ENCODE assay signal across 12 cellular contexts in genomic region chr5:154385236-154385512, GRCh38.
DNase-seq lines count a peak whose midpoint lies in the region; ATAC-seq and TF ChIP-seq lines count a peak whose summit lies in the region.
"Had no signal": no experiment of that assay in that cellular context is flagged by ENCODE, and none has a peak within 500 bp of the region (broad histone marks: within the 10 kb centered on the region; RNA-seq: fewer than 3 reads in every experiment).

No MANE protein-coding gene starts in this region.

- no peak for TF ChIP-seq CTCF in CD8-positive, alpha-beta T cell (IDR thresholded peaks at IDR 0.05)
- TF ChIP-seq CTCF in mammary epithelial cell (conservative IDR thresholded peaks at IDR 0.05 in 1 of 2, IDR thresholded peaks at IDR 0.05 in 1 of 2; ENCODE audit: extremely low read depth in 1 of 2, insufficient read depth in 1 of 2, low read depth in 1 of 2, low read length in 2 of 2) (no peak), gastroesophageal sphincter (IDR thresholded peaks at IDR 0.05) (no peak), osteoblast (IDR thresholded peaks at IDR 0.05; ENCODE audit: extremely low read depth, low read depth, low read length) (no peak)

- peak overlapping the region; percentile 47 for H3K27ac ChIP-seq in CD8-positive, alpha-beta T cell (ENCODE audit: low read depth, low read length)
- H3K27ac ChIP-seq in mammary epithelial cell (ENCODE audit: insufficient read depth, low read depth, low read length) (no peak overlapping the region), gastroesophageal sphincter (no peak overlapping the region), osteoblast (ENCODE audit: low read depth, low read length) (no peak overlapping the region)
- H3K27ac ChIP-seq: pancreas had no signal

- POLR2A ChIA-PET in CD8-positive, alpha-beta T cell (lab: Charles Lee) = no interaction called here

- CTCF ChIA-PET in CD8-positive, alpha-beta T cell (lab: Charles Lee) = interaction anchor here (1.1 to 1.5 kb wide), 2 partner anchors 20 to 312 kb away, joined by 3 to 4 read pairs; no protein-coding TSS in a partner anchor
- CTCF ChIA-PET in mammary epithelial cell (lab: Charles Lee; ENCODE audit: low non-redundant PET) = no interaction called here

- TF ChIP-seq EP300 in gastroesophageal sphincter (IDR thresholded peaks at IDR 0.05) = no peak

- WGBS in mammary epithelial cell (ENCODE audit: low coverage, missing lambda C conversion rate) = 93% methylated on average over 2 of the region's 8 CpGs
- 20 to 62% methylated on average over 1 to 8 of the region's 8 CpGs for WGBS in gastroesophageal sphincter (ENCODE audit: low coverage in 1 of 2), 2 donors

- no peak overlapping the region for H3K9ac ChIP-seq in mammary epithelial cell (ENCODE audit: insufficient read depth, low read length)

- intact Hi-C loops in CD8-positive, alpha-beta T cell (cut with DNase I, micrococcal nuclease) = no loop called here
- intact Hi-C loops in mammary epithelial cell (cut with micrococcal nuclease) = no loop called here

- BruUV-seq in mammary epithelial cell (replicated peaks; lab: Mats Ljungman, UMichigan) = no TSS peak

- H4K20me1 ChIP-seq in mammary epithelial cell (ENCODE audit: insufficient read depth, low read length) (no peaks in the 10 kb centered on the region), osteoblast (ENCODE audit: insufficient read depth, low read length) (no peaks in the 10 kb centered on the region)

- H3K9me3 ChIP-seq in CD8-positive, alpha-beta T cell (ENCODE audit: low read length) = no peaks in the 10 kb centered on the region
- no peaks in the 10 kb centered on the region for H3K9me3 ChIP-seq in mammary epithelial cell (replicated peaks; ENCODE audit: insufficient read depth, low read length)
- H3K9me3 ChIP-seq in gastroesophageal sphincter = no peaks in the 10 kb centered on the region
- no peaks in the 10 kb centered on the region for H3K9me3 ChIP-seq in osteoblast (ENCODE audit: low read depth, low read length)
- H3K9me3 ChIP-seq: pancreas had no signal

- H2AFZ ChIP-seq in mammary epithelial cell (ENCODE audit: low read depth, low read length) (no peak overlapping the region), osteoblast (ENCODE audit: low read length) (no peak overlapping the region)

- dilution Hi-C loops in mammary epithelial cell (cut with HindIII; ENCODE audit: low sequenced_read_pairs) = no loop called here

- H3K4me2 ChIP-seq in mammary epithelial cell (ENCODE audit: insufficient read depth, low read depth, low read length) = no peak overlapping the region
- H3K4me2 ChIP-seq in osteoblast (ENCODE audit: insufficient read depth, low read length) = no peak overlapping the region

- H3K27me3 ChIP-seq in CD8-positive, alpha-beta T cell (ENCODE audit: insufficient read depth, low read length) = no peaks in the 10 kb centered on the region
- H3K27me3 ChIP-seq in mammary epithelial cell (ENCODE audit: insufficient read depth, low read length) (no peaks in the 10 kb centered on the region), gastroesophageal sphincter (no peaks in the 10 kb centered on the region), osteoblast (ENCODE audit: insufficient read depth, low read length) (no peaks in the 10 kb centered on the region)
- H3K27me3 ChIP-seq: pancreas had no signal

- H3K4me1 Mint-ChIP-seq in CD8-positive, alpha-beta T cell (ENCODE audit: low read depth) = peaks cover 20% of the 10 kb centered on the region
- H3K4me1 Mint-ChIP-seq in naive B cell = peaks cover 37 to 41% (median 40%) of the 10 kb centered on the region in 3 donors

- no peaks in the 10 kb centered on the region for H3K27me3 Mint-ChIP-seq in CD8-positive, alpha-beta T cell (ENCODE audit: low read depth)
- no peaks in the 10 kb centered on the region for H3K27me3 Mint-ChIP-seq in naive B cell

- in situ Hi-C loops in mammary epithelial cell (cut with MboI; ENCODE audit: low sequenced_read_pairs in 2 of 2) = no loop called here

- peak overlapping the region; percentile 3 for H3K4me3 Mint-ChIP-seq in CD8-positive, alpha-beta T cell
- peak overlapping the region; percentile 57 to 92 (median 82) for H3K4me3 Mint-ChIP-seq in naive B cell

- peaks cover 55% of the 10 kb centered on the region for H3K36me3 Mint-ChIP-seq in CD8-positive, alpha-beta T cell
- H3K36me3 Mint-ChIP-seq in naive B cell = peaks cover 11 to 13% of the 10 kb centered on the region in 2 donors

- peak overlapping the region; percentile 91 for H3K27ac Mint-ChIP-seq in CD8-positive, alpha-beta T cell
- peak overlapping the region; percentile 94 to 100 (median 98) for H3K27ac Mint-ChIP-seq in naive B cell

- peak; percentile 71 for ATAC-seq in CD8-positive, alpha-beta T cell
- ATAC-seq in GM18870 (IDR thresholded peaks at IDR 0.05; ENCODE audit: unreplicated experiment) (peak; percentile 7), naive B cell (ENCODE audit: low read depth in 2 of 2) (peak; percentile 75 to 78), gastroesophageal sphincter (no peak)

- peaks cover 18% of the 10 kb centered on the region for H3K4me1 ChIP-seq in CD8-positive, alpha-beta T cell (ENCODE audit: insufficient read depth, low read length)
- H3K4me1 ChIP-seq in mammary epithelial cell (ENCODE audit: insufficient read depth, low read length) (no peaks in the 10 kb centered on the region), gastroesophageal sphincter (peaks cover 0 to under 1% (median 0%) of the 10 kb centered on the region in 3 donors), osteoblast (ENCODE audit: insufficient read depth, low read length) (no peaks in the 10 kb centered on the region)

- no peaks in the 10 kb centered on the region for H3K9me3 Mint-ChIP-seq in CD8-positive, alpha-beta T cell
- H3K9me3 Mint-ChIP-seq in naive B cell = peaks cover 0 to 5% (median 0%) of the 10 kb centered on the region in 7 donors

- TF ChIP-seq POLR2A in gastroesophageal sphincter (IDR thresholded peaks at IDR 0.05) = no peak

- no peak overlapping the region for H3K4me3 ChIP-seq in CD8-positive, alpha-beta T cell (ENCODE audit: low read depth, low read length)
- H3K4me3 ChIP-seq in mammary epithelial cell (replicated peaks in 1 of 3; ENCODE audit: insufficient read depth in 1 of 3, low read depth in 2 of 3, low read length in 3 of 3) = no peak overlapping the region
- no peak overlapping the region for H3K4me3 ChIP-seq in gastroesophageal sphincter
- H3K4me3 ChIP-seq in osteoblast (ENCODE audit: insufficient read depth, low read length) = no peak overlapping the region
- H3K4me3 ChIP-seq: pancreas had no signal

- peaks cover 8% of the 10 kb centered on the region for H3K36me3 ChIP-seq in CD8-positive, alpha-beta T cell (ENCODE audit: insufficient read depth, low read length)
- H3K36me3 ChIP-seq in mammary epithelial cell (ENCODE audit: insufficient read depth, low read length) = no peaks in the 10 kb centered on the region
- peaks cover 0 to 56% of the 10 kb centered on the region in 2 donors for H3K36me3 ChIP-seq in gastroesophageal sphincter
- peaks cover 62% of the 10 kb centered on the region for H3K36me3 ChIP-seq in osteoblast (ENCODE audit: insufficient read depth, low read length)
- H3K36me3 ChIP-seq: pancreas had no signal

- no peaks in the 10 kb centered on the region for H3K79me2 ChIP-seq in mammary epithelial cell (ENCODE audit: insufficient read depth, low read length)
- H3K79me2 ChIP-seq in osteoblast (ENCODE audit: insufficient read depth, low read length) = no peaks in the 10 kb centered on the region

- peak in 3 of 7 experiments; percentile 27 to 53 (median 30) for DNase-seq in CD8-positive, alpha-beta T cell
- DNase-seq in NAMALWA (ENCODE audit: low spot score) (peak; percentile 63), naive B cell (peak; percentile 68), mammary epithelial cell (no peak), GOT3 (lab: John Stamatoyannopoulos, UW) (no peak), osteoblast (ENCODE audit: insufficient read length, low spot score, missing footprints) (no peak)
- DNase-seq: activated CD4-positive, alpha-beta T cell treated with anti-CD3 and anti-CD28 coated beads, Interleukin-2, amount 50 U/mL, for 4 hours; NCI-H2029 treated with DMSO at 0.1 percent for 48 hours; pancreas; stimulated activated naive CD4-positive, alpha-beta T cell had no signal

Comparison
In these comparisons a context has a peak if more than half of its experiments do, and no peak if none do; other contexts are left out.
1. DNase-seq: peak in NAMALWA (single experiment) and naive B cell (single experiment); none in mammary epithelial cell (single experiment), GOT3 (single experiment) and osteoblast (single experiment).